9 cellular contexts compared by ENCODE assay signal in the genomic region with DNA sequence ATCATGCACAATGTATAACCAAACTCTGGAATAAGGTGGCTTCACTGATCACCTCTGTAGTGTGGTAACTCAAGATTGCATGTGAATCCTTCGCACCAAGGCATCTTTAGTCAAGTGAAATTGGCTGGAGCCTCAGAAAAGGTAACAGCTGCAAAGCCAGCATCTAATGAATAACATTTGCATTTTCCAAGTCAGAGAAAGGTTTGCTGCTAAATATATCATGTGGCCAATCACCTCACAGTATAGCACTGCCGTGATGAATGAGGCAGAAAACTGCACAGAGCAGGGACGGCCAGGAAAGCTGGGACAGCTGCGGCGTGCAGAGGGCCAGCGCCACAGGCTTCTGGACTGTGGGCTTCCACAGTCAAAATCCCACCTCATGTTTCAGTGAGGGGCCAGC. TPM values are rescaled to one million over a fixed set of nuclear protein-coding genes. Genes with fewer than 3 reads are reported as not detected.
DNase-seq lines count a peak whose midpoint lies in the region; ATAC-seq, FAIRE-seq and TF ChIP-seq lines count a peak whose summit lies in the region.
"Had no signal": no experiment of that assay in that cellular context is flagged by ENCODE, and none has a peak within 500 bp of the region (broad histone marks: within the 10 kb centered on the region; RNA-seq: fewer than 3 reads in every experiment).

No MANE protein-coding gene starts in this region.

- no peaks in the 10 kb centered on the region for H3K27me3 Mint-ChIP-seq in WTC11 (ENCODE audit: low read depth)
- H3K27me3 Mint-ChIP-seq in chondrocyte (ENCODE audit: low read depth), result no peaks in the 10 kb centered on the region
- H3K27me3 Mint-ChIP-seq in activated T-helper 2 cell treated with anti-CD3 and anti-CD28 coated beads, Interferon-gamma antibody, Interleukin-2, Interleukin-4, amounts not matched to agents 10 μg/mL and 5 μg/mL and 100 μg/mL, durations not matched to agents 14 hours and 24 hours and 36 hours (ENCODE audit: low read depth), result no peaks in the 10 kb centered on the region

- H3K36me3 ChIP-seq in sigmoid colon, result peaks cover 0 to 15% (median 0%) of the 10 kb centered on the region in 4 donors

- H3K9me3 Mint-ChIP-seq in WTC11, result peaks cover 6% of the 10 kb centered on the region; the same call in 1 of the 2 replicates
- H3K9me3 Mint-ChIP-seq in chondrocyte (ENCODE audit: low read depth), result peaks cover 4% of the 10 kb centered on the region
- H3K9me3 Mint-ChIP-seq in activated T-helper 2 cell treated with anti-CD3 and anti-CD28 coated beads, Interferon-gamma antibody, Interleukin-2, Interleukin-4, amounts not matched to agents 10 μg/mL and 5 μg/mL and 100 μg/mL, durations not matched to agents 14 hours and 24 hours and 36 hours, result no peaks in the 10 kb centered on the region

- FAIRE-seq in GM12892 (lab: Jason Lieb, UNC), result peak; percentile 95

- H3K9me3 ChIP-seq in sigmoid colon, result no peaks in the 10 kb centered on the region

- ATAC-seq in GM19468 (IDR thresholded peaks at IDR 0.05; ENCODE audit: extremely low read depth, unreplicated experiment) (peak; percentile 26), HG03066 (IDR thresholded peaks at IDR 0.05; ENCODE audit: low read depth, unreplicated experiment) (peak; percentile 55), WTC11 (peak; percentile 29)

- TF ChIP-seq EP300 in sigmoid colon (IDR thresholded peaks at IDR 0.05), result no peak

- CTCF ChIA-PET in WTC11 (lab: Charles Lee), result no interaction called here

- H3K4me3 ChIP-seq in sigmoid colon, result no peak overlapping the region

- peaks cover 0 to 10% (median 7%) of the 10 kb centered on the region in 4 donors for H3K4me1 ChIP-seq in sigmoid colon

- WGBS in sigmoid colon, 2 donors, result 84 to 95% methylated on average over 6 of the region's 6 CpGs

- H3K36me3 Mint-ChIP-seq in WTC11 (peaks cover 15% of the 10 kb centered on the region), chondrocyte (ENCODE audit: low read depth) (peaks cover 3% of the 10 kb centered on the region)
- H3K36me3 Mint-ChIP-seq in activated T-helper 2 cell treated with anti-CD3 and anti-CD28 coated beads, Interferon-gamma antibody, Interleukin-2, Interleukin-4, amounts not matched to agents 10 μg/mL and 5 μg/mL and 100 μg/mL, durations not matched to agents 14 hours and 24 hours and 36 hours (ENCODE audit: low read depth), result peaks cover 65% of the 10 kb centered on the region

- H3K27me3 ChIP-seq in sigmoid colon, result no peaks in the 10 kb centered on the region

- no peak overlapping the region for H3K27ac ChIP-seq in sigmoid colon
- H3K27ac ChIP-seq: C4-2B had no signal

- intact Hi-C loops in sigmoid colon (cut with DNase I), result no loop called here
- intact Hi-C loops in activated T-helper 2 cell treated with anti-CD3 and anti-CD28 coated beads, Interferon-gamma antibody, Interleukin-2, Interleukin-4, amounts not matched to agents 10 μg/mL and 5 μg/mL and 100 μg/mL, durations not matched to agents 14 hours and 24 hours and 36 hours (cut with micrococcal nuclease), result loop anchor here (10.0 kb wide), 1 partner anchor 517 kb away; no protein-coding TSS in a partner anchor

- peaks cover 49% of the 10 kb centered on the region for H3K4me1 Mint-ChIP-seq in WTC11
- H3K4me1 Mint-ChIP-seq in chondrocyte (ENCODE audit: low read depth), result peaks cover 24% of the 10 kb centered on the region
- peaks cover 37% of the 10 kb centered on the region for H3K4me1 Mint-ChIP-seq in activated T-helper 2 cell treated with anti-CD3 and anti-CD28 coated beads, Interferon-gamma antibody, Interleukin-2, Interleukin-4, amounts not matched to agents 10 μg/mL and 5 μg/mL and 100 μg/mL, durations not matched to agents 14 hours and 24 hours and 36 hours (ENCODE audit: low read depth)

- no peak for TF ChIP-seq CTCF in WTC11 (IDR thresholded peaks at IDR 0.05)
- no peak for TF ChIP-seq CTCF in chondrocyte (IDR thresholded peaks at IDR 0.05)
- no peak for TF ChIP-seq CTCF in sigmoid colon (IDR thresholded peaks at IDR 0.05)

- no peak for TF ChIP-seq POLR2A in GM12892 (IDR thresholded peaks at IDR 0.05; ENCODE audit: low read depth, low read length)
- no peak for TF ChIP-seq POLR2A in sigmoid colon (IDR thresholded peaks at IDR 0.05)

- H3K4me3 Mint-ChIP-seq in WTC11 (peak overlapping the region; percentile 36; the same call in 1 of the 2 replicates), chondrocyte (ENCODE audit: unreplicated experiment) (no peak overlapping the region)
- no peak overlapping the region for H3K4me3 Mint-ChIP-seq in activated T-helper 2 cell treated with anti-CD3 and anti-CD28 coated beads, Interferon-gamma antibody, Interleukin-2, Interleukin-4, amounts not matched to agents 10 μg/mL and 5 μg/mL and 100 μg/mL, durations not matched to agents 14 hours and 24 hours and 36 hours (ENCODE audit: low read depth)

- H3K27ac Mint-ChIP-seq in WTC11, result peak overlapping the region; percentile 85
- no peak overlapping the region for H3K27ac Mint-ChIP-seq in chondrocyte (ENCODE audit: unreplicated experiment)
- no peak overlapping the region for H3K27ac Mint-ChIP-seq in activated T-helper 2 cell treated with anti-CD3 and anti-CD28 coated beads, Interferon-gamma antibody, Interleukin-2, Interleukin-4, amounts not matched to agents 10 μg/mL and 5 μg/mL and 100 μg/mL, durations not matched to agents 14 hours and 24 hours and 36 hours

- DNase-seq in GM12892 (ENCODE audit: insufficient read length), result no peak
- no peak for DNase-seq in WTC11 (ENCODE audit: low spot score)
- DNase-seq in chondrocyte (ENCODE audit: low spot score), result no peak
- no peak for DNase-seq in sigmoid colon
- no peak for DNase-seq in activated T-helper 2 cell treated with anti-CD3 and anti-CD28 coated beads, Interferon-gamma antibody, Interleukin-2, Interleukin-4, amounts not matched to agents 10 μg/mL and 5 μg/mL and 100 μg/mL, durations not matched to agents 14 hours and 24 hours and 36 hours (ENCODE audit: low spot score)
- no peak for DNase-seq in medulla oblongata (ENCODE audit: extremely low spot score)

- POLR2A ChIA-PET in WTC11 (lab: Charles Lee), result no interaction called here

TF ChIP-seq in WTC11, 78 proteins besides CTCF, POLR2A, EP300 and RAD21 (continues in another document):
- TF ChIP-seq ZNF317 (CRISPR knock-in tag; IDR thresholded peaks at IDR 0.05; ENCODE audit: borderline replicate concordance, low read depth), result no peak
- TF ChIP-seq AFF4 (CRISPR knock-in tag; IDR thresholded peaks at IDR 0.05; ENCODE audit: borderline replicate concordance), result no peak
- TF ChIP-seq, protein P1, sequence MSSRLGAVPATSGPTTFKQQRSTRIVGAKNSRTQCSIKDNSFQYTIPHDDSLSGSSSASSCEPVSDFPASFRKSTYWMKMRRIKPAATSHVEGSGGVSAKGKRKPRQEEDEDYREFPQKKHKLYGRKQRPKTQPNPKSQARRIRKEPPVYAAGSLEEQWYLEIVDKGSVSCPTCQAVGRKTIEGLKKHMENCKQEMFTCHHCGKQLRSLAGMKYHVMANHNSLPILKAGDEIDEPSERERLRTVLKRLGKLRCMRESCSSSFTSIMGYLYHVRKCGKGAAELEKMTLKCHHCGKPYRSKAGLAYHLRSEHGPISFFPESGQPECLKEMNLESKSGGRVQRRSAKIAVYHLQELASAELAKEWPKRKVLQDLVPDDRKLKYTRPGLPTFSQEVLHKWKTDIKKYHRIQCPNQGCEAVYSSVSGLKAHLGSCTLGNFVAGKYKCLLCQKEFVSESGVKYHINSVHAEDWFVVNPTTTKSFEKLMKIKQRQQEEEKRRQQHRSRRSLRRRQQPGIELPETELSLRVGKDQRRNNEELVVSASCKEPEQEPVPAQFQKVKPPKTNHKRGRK (CRISPR knock-in tag; IDR thresholded peaks at IDR 0.05; ENCODE audit: borderline replicate concordance), result no peak
- no peak for TF ChIP-seq JUN (CRISPR knock-in tag; IDR thresholded peaks at IDR 0.05)
- no peak for TF ChIP-seq NFYB (CRISPR knock-in tag; conservative IDR thresholded peaks at IDR 0.05; ENCODE audit: low read depth)

RNA-seq across cellular contexts. Expression of gene MRPS27, which starts 18.5 kb away (rescaled TPM):
- polyA plus RNA-seq in GM12892 (2012; ENCODE audit: missing spikeins), result 66.7 TPM
- total RNA-seq in WTC11 (2021), result 80.1 to 96.9 TPM (median 91.0 TPM) in 3 replicates
- 26.0 to 38.0 TPM (median 33.3 TPM) in 3 replicates for total RNA-seq in chondrocyte
- total RNA-seq in sigmoid colon, result 10 to 100 TPM; 44.8 to 64.0 (median 49.6) TPM
- 10 to 100 TPM; 23.1 to 38.2 (median 23.4) TPM for polyA plus RNA-seq in sigmoid colon
- 96.8 and 98.4 TPM in 2 replicates for total RNA-seq in activated T-helper 2 cell treated with anti-CD3 and anti-CD28 coated beads, Interferon-gamma antibody, Interleukin-2, Interleukin-4, amounts not matched to agents 10 μg/mL and 5 μg/mL and 100 μg/mL, durations not matched to agents 14 hours and 24 hours and 36 hours

RNA-seq across cellular contexts. Expression of gene PTCD2, which starts 18.6 kb away (rescaled TPM):
- 8.9 TPM for polyA plus RNA-seq in GM12892 (2012; ENCODE audit: missing spikeins)
- total RNA-seq in WTC11 (2021) (13.0 to 14.3 TPM (median 13.8 TPM) in 3 replicates), chondrocyte (8.5 to 14.5 TPM (median 8.8 TPM) in 3 replicates), sigmoid colon (10 to 100 TPM in 1 of 4 donors, 1 to 10 TPM in 3; 5.4 to 12.7 (median 6.0) TPM)
- polyA plus RNA-seq in sigmoid colon, result 1 to 10 TPM in 2 of 3 donors, under 1 TPM in 1; 0.60 to 3.5 (median 1.2) TPM
- total RNA-seq in activated T-helper 2 cell treated with anti-CD3 and anti-CD28 coated beads, Interferon-gamma antibody, Interleukin-2, Interleukin-4, amounts not matched to agents 10 μg/mL and 5 μg/mL and 100 μg/mL, durations not matched to agents 14 hours and 24 hours and 36 hours, result 14.7 and 16.8 TPM in 2 replicates
